8 cellular contexts compared by ENCODE assay signal in genomic region chr9:99184427-99185327, GRCh38. TPM values are rescaled to one million over a fixed set of nuclear protein-coding genes. Genes with fewer than 3 reads are reported as not detected.
DNase-seq lines count a peak whose midpoint lies in the region; ATAC-seq and TF ChIP-seq lines count a peak whose summit lies in the region.

No MANE protein-coding gene starts in this region.

- H3K4me1 Mint-ChIP-seq in activated naive CD8-positive, alpha-beta T cell (ENCODE audit: low read depth): peaks cover 46% of the 10 kb centered on the region
- H3K4me1 Mint-ChIP-seq in progenitor cell of endocrine pancreas (ENCODE audit: low read depth): peaks cover 27% of the 10 kb centered on the region

- H3K27me3 ChIP-seq in upper lobe of right lung: peaks cover 10% of the 10 kb centered on the region

- TF ChIP-seq CTCF in progenitor cell of endocrine pancreas (IDR thresholded peaks at IDR 0.05; ENCODE audit: unreplicated experiment) (peak; percentile 94), upper lobe of right lung (IDR thresholded peaks at IDR 0.05) (peak; percentile 96)

- intact Hi-C loops in Right ventricle myocardium superior (cut with DNase I) (loop anchor here (10.0 kb wide), 1 partner anchor 1140 kb away; no protein-coding TSS in a partner anchor), upper lobe of right lung (cut with DNase I) (no loop called here)

- H3K9me3 Mint-ChIP-seq in activated naive CD8-positive, alpha-beta T cell (ENCODE audit: low read depth): no peaks in the 10 kb centered on the region
- H3K9me3 Mint-ChIP-seq in progenitor cell of endocrine pancreas (ENCODE audit: low read depth): no peaks in the 10 kb centered on the region

- peak overlapping the region; percentile 40 for H3K4me3 Mint-ChIP-seq in activated naive CD8-positive, alpha-beta T cell
- H3K4me3 Mint-ChIP-seq in progenitor cell of endocrine pancreas (ENCODE audit: low read depth): no peak overlapping the region

- H3K36me3 Mint-ChIP-seq in activated naive CD8-positive, alpha-beta T cell: no peaks in the 10 kb centered on the region
- H3K36me3 Mint-ChIP-seq in progenitor cell of endocrine pancreas (ENCODE audit: insufficient read depth): peaks cover 1% of the 10 kb centered on the region

- CTCF ChIA-PET in HEK293T (lab: Yijun Ruan, JAX): interaction anchor here (0.8 to 1.5 kb wide), 4 partner anchors 9 to 48 kb away, joined by 3 to 14 read pairs (median 4); no protein-coding TSS in a partner anchor

- no peaks in the 10 kb centered on the region for H3K27me3 Mint-ChIP-seq in activated naive CD8-positive, alpha-beta T cell
- H3K27me3 Mint-ChIP-seq in progenitor cell of endocrine pancreas: no peaks in the 10 kb centered on the region

- H3K9me3 ChIP-seq in upper lobe of right lung: no peaks in the 10 kb centered on the region

- H3K27ac Mint-ChIP-seq in activated naive CD8-positive, alpha-beta T cell: peak overlapping the region; percentile 46
- H3K27ac Mint-ChIP-seq in progenitor cell of endocrine pancreas: peak overlapping the region; percentile 95

- H3K27ac ChIP-seq in upper lobe of right lung: peak overlapping the region; percentile 56

- H3K4me1 ChIP-seq in upper lobe of right lung: peaks cover 12% of the 10 kb centered on the region

- DNase-seq in GM03348 (ENCODE audit: low spot score): peak; percentile 90
- DNase-seq in HEK293T (ENCODE audit: extremely low spot score): peak; percentile 81
- peak; percentile 90 for DNase-seq in NCI-H1092 (lab: John Stamatoyannopoulos, UW)
- peak; percentile 29 for DNase-seq in SKM-1 (lab: John Stamatoyannopoulos, UW; ENCODE audit: unreplicated experiment)
- DNase-seq in Right ventricle myocardium superior: peak; percentile 91
- DNase-seq in progenitor cell of endocrine pancreas (ENCODE audit: low spot score, unreplicated experiment): peak; percentile 80
- DNase-seq in upper lobe of right lung: peak; percentile 84

- POLR2A ChIA-PET in HEK293T (lab: Yijun Ruan, JAX): interaction anchor here (0.9 kb wide), 1 partner anchor 37 kb away, joined by 4 read pairs; the partner anchor contains the start of genes ALG2 and SEC61B

- H3K36me3 ChIP-seq in upper lobe of right lung: no peaks in the 10 kb centered on the region

- H3K4me3 ChIP-seq in upper lobe of right lung: peak overlapping the region; percentile 25

- ATAC-seq in Right ventricle myocardium superior (ENCODE audit: poor library complexity) (peak; percentile 97), upper lobe of right lung (peak; percentile 95)

TF ChIP-seq in HEK293T, 16 proteins besides CTCF, POLR2A, EP300 and RAD21:
- TF ChIP-seq, protein P1, sequence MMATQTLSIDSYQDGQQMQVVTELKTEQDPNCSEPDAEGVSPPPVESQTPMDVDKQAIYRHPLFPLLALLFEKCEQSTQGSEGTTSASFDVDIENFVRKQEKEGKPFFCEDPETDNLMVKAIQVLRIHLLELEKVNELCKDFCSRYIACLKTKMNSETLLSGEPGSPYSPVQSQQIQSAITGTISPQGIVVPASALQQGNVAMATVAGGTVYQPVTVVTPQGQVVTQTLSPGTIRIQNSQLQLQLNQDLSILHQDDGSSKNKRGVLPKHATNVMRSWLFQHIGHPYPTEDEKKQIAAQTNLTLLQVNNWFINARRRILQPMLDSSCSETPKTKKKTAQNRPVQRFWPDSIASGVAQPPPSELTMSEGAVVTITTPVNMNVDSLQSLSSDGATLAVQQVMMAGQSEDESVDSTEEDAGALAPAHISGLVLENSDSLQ (IDR thresholded peaks at IDR 0.05): peak; percentile 62; the same call in 1 of the 2 replicates
- TF ChIP-seq HDGF (IDR thresholded peaks at IDR 0.05; ENCODE audit: borderline replicate concordance) (no peak), ARNT (IDR thresholded peaks at IDR 0.05) (no peak)

RNA-seq across cellular contexts. Expression of gene ALG2, which starts 37.1 kb away (rescaled TPM):
- total RNA-seq in Right ventricle myocardium superior: 14.4 TPM
- total RNA-seq in progenitor cell of endocrine pancreas: 39.0 and 39.2 TPM in 2 replicates
- total RNA-seq in upper lobe of right lung: 39.2 TPM

RNA-seq across cellular contexts. Expression of gene SEC61B, which starts 37.4 kb away (rescaled TPM):
- total RNA-seq in Right ventricle myocardium superior (41.9 TPM), progenitor cell of endocrine pancreas (153 and 163 TPM in 2 replicates), upper lobe of right lung (116 TPM)

Comparison
In these comparisons a context has a peak if more than half of its experiments do, and no peak if none do; other contexts are left out.
1. Peak in every context shown above with its lines: DNase-seq, ATAC-seq, H3K4me3 ChIP-seq and H3K27ac ChIP-seq.
2. DNase-seq: peak in every context shown above with its lines; median percentile 91 in Right ventricle myocardium superior; 90 in GM03348; 90 in NCI-H1092; 84 in upper lobe of right lung; 81 in HEK293T; 80 in progenitor cell of endocrine pancreas; 29 in SKM-1.